In genomic region chr16:6374816-6375215, GRCh38 we compare ENCODE assay signal across 24 cellular contexts.
DNase-seq lines count a peak whose midpoint lies in the region; FAIRE-seq and TF ChIP-seq lines count a peak whose summit lies in the region.
"Had no signal": no experiment of that assay in that cellular context is flagged by ENCODE, and none has a peak within 500 bp of the region (broad histone marks: within the 10 kb centered on the region; RNA-seq: fewer than 3 reads in every experiment).

No MANE protein-coding gene starts in this region.

- POLR2A ChIA-PET in HEK293T (lab: Yijun Ruan, JAX) (no interaction called here), Caco-2 (lab: Charles Lee) (no interaction called here)

- intact Hi-C loops in Caco-2 (cut with micrococcal nuclease; ENCODE audit: unreplicated experiment) = no loop called here

- H3K27ac ChIP-seq in hepatocyte = no peak overlapping the region
- H3K27ac ChIP-seq: RWPE1, SK-N-MC had no signal

- no peaks in the 10 kb centered on the region for H3K9me2 ChIP-seq in hepatocyte (replicated peaks; ENCODE audit: insufficient read depth)

- H3K4me3 Mint-ChIP-seq in Caco-2 (ENCODE audit: unreplicated experiment) = no peak overlapping the region
- H3K4me3 Mint-ChIP-seq: B cell, CD14-positive monocyte had no signal

- H3K4me1 ChIP-seq in hepatocyte (ENCODE audit: insufficient read depth) (no peaks in the 10 kb centered on the region), Caco-2 (no peaks in the 10 kb centered on the region)

- H3K27me3 Mint-ChIP-seq in Caco-2 (ENCODE audit: insufficient read depth, unreplicated experiment) = no peaks in the 10 kb centered on the region
- H3K27me3 Mint-ChIP-seq: B cell had no signal

- H3K36me3 Mint-ChIP-seq in Caco-2 (ENCODE audit: insufficient read depth, unreplicated experiment) = no peaks in the 10 kb centered on the region
- H3K36me3 Mint-ChIP-seq: CD14-positive monocyte had no signal

- WGBS in hepatocyte (ENCODE audit: low lambda C conversion rate, missing lambda C conversion rate) = 13% methylated on average over 3 of the region's 3 CpGs

- H3K9me3 ChIP-seq in hepatocyte (ENCODE audit: low read depth) (no peaks in the 10 kb centered on the region), Caco-2 (no peaks in the 10 kb centered on the region)
- H3K9me3 ChIP-seq: MG63 had no signal

- CTCF ChIA-PET in HEK293T (lab: Yijun Ruan, JAX) = no interaction called here
- CTCF ChIA-PET in Caco-2 (lab: Charles Lee) = no interaction called here

- H4K20me1 ChIP-seq in hepatocyte (ENCODE audit: insufficient read depth, poor library complexity, severe bottlenecking) = no peaks in the 10 kb centered on the region

- H2AFZ ChIP-seq in hepatocyte = no peak overlapping the region

- TF ChIP-seq CTCF in hepatocyte (IDR thresholded peaks at IDR 0.05; ENCODE audit: poor library complexity) (no peak), Caco-2 (IDR thresholded peaks at IDR 0.05; ENCODE audit: insufficient read depth in 1 of 2, low read depth in 1 of 2, low read length in 1 of 2, severe bottlenecking in 1 of 2, unreplicated experiment in 1 of 2) (no peak)

- H3K4me1 Mint-ChIP-seq in Caco-2 (ENCODE audit: low read depth, unreplicated experiment) = no peaks in the 10 kb centered on the region
- H3K4me1 Mint-ChIP-seq: B cell, CD14-positive monocyte had no signal

- no peak for FAIRE-seq in urothelium cell line (lab: Jason Lieb, UNC)
- FAIRE-seq: A204.1, D721Med, GM12892, HepG2, K562 had no signal

- peak; percentile 52 for DNase-seq in NCI-H748 (lab: John Stamatoyannopoulos, UW; ENCODE audit: unreplicated experiment)
- no peak for DNase-seq in NCI-H748 treated with DMSO at 0.1 percent for 48 hours (lab: John Stamatoyannopoulos, UW)
- DNase-seq in NCI-H2227 treated with DMSO at 0.1 percent for 48 hours (lab: John Stamatoyannopoulos, UW) = peak; percentile 60
- DNase-seq in hepatocyte (ENCODE audit: low spot score) = no peak
- no peak for DNase-seq in HEK293T (ENCODE audit: extremely low spot score)
- no peak for DNase-seq in Caco-2
- DNase-seq in stimulated activated CD4-positive, alpha-beta T cell treated with anti-CD3 and anti-CD28 coated beads, Interleukin-15, amount 100 ng/mL, for 24 hours = no peak
- no peak for DNase-seq in urothelium cell line (ENCODE audit: low spot score)
- DNase-seq: DND-41, GOT3, MG63, NCI-H187, NCI-H446, NCI-H526, SHP77 treated with DMSO at 0.1 percent for 48 hours had no signal

- no peak overlapping the region for H3K27ac Mint-ChIP-seq in Caco-2 (ENCODE audit: unreplicated experiment)
- H3K27ac Mint-ChIP-seq: B cell, CD14-positive monocyte had no signal

- no peaks in the 10 kb centered on the region for H3K9me3 Mint-ChIP-seq in Caco-2 (ENCODE audit: unreplicated experiment)

- H3K36me3 ChIP-seq in hepatocyte (replicated peaks; ENCODE audit: insufficient read depth, low read depth) (no peaks in the 10 kb centered on the region), Caco-2 (ENCODE audit: control insufficient read depth, insufficient read depth, low read length) (no peaks in the 10 kb centered on the region)
- H3K36me3 ChIP-seq: MG63 had no signal

- H3K79me2 ChIP-seq in hepatocyte = no peaks in the 10 kb centered on the region

- H3K27me3 ChIP-seq in hepatocyte = no peaks in the 10 kb centered on the region
- H3K27me3 ChIP-seq in Caco-2 (replicated peaks; ENCODE audit: control insufficient read depth, insufficient read depth, low read length) = no peaks in the 10 kb centered on the region
- H3K27me3 ChIP-seq: MG63 had no signal

- no peak overlapping the region for H3K4me3 ChIP-seq in hepatocyte
- no peak overlapping the region for H3K4me3 ChIP-seq in Caco-2 (ENCODE audit: low read depth, low read length)
- H3K4me3 ChIP-seq: K562, MG63, SK-N-MC had no signal

- peak overlapping the region; percentile 46 for H3K4me2 ChIP-seq in hepatocyte

- BruUV-seq in Caco-2 (replicated peaks; lab: Mats Ljungman, UMichigan) = no TSS peak

TF ChIP-seq in HEK293T, 16 proteins besides CTCF, POLR2A, EP300 and RAD21:
- TF ChIP-seq NFRKB (IDR thresholded peaks at IDR 0.05) (no peak), ARNT (IDR thresholded peaks at IDR 0.05) (no peak)

Comparison
In these comparisons a context has a peak if more than half of its experiments do, and no peak if none do; other contexts are left out.
1. DNase-seq: peak in NCI-H748 (single experiment) and NCI-H2227 treated with DMSO at 0.1 percent for 48 hours (single experiment); none in NCI-H748 treated with DMSO at 0.1 percent for 48 hours (single experiment), hepatocyte (single experiment), HEK293T (single experiment), Caco-2 (0 of 2), stimulated activated CD4-positive, alpha-beta T cell treated with anti-CD3 and anti-CD28 coated beads, Interleukin-15, amount 100 ng/mL, for 24 hours (single experiment) and urothelium cell line (single experiment).